ENCODE assay signal across 31 cellular contexts in the genomic region with DNA sequence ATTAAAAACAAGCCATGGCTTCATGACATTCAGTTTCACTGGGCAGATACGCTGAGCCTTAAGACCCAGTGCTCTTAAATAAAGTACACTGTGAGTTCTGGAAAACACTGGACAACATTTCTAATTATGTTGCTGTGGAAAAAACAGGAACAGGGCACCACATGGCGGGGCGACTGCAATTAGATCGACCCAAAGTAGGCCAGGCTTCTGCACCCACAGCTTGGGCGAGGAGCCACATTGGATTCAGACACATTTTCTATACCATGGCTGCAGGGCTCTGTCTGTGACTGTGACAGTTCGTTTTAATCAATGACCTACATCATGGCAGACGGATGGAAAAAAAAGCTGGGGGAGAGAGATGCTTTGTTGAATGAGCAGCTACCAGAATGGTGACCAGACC.
"Had no signal": no experiment of that assay in that cellular context is flagged by ENCODE, and none has a peak within 500 bp of the region (broad histone marks: within the 10 kb centered on the region; RNA-seq: fewer than 3 reads in every experiment).

No MANE protein-coding gene starts in this region.

- H3K36me3 ChIP-seq: adrenal gland, MG63, SJCRH30 had no signal

- H3K4me1 ChIP-seq: adrenal gland, SJCRH30 had no signal

- H3K27ac Mint-ChIP-seq: activated CD4-positive, alpha-beta T cell treated with anti-CD3 and anti-CD28 coated beads, Interleukin-2, amount 10 ng/mL, durations not matched to agents 24 days and 14 days; activated CD8-positive, alpha-beta T cell treated with anti-CD3 and anti-CD28 coated beads for 36 hours; activated naive CD4-positive, alpha-beta T cell treated with anti-CD3 and anti-CD28 coated beads, Interleukin-2, amount 50 U/mL, for 24 hours; activated T-cell treated with anti-CD3 and anti-CD28 coated beads, Interleukin-2, amount 50 U/mL, for 72 hours; activated T-helper 2 cell treated with anti-CD3 and anti-CD28 coated beads, Interferon-gamma antibody, Interleukin-2, Interleukin-4, amounts not matched to agents 10 μg/mL and 5 μg/mL and 100 μg/mL, durations not matched to agents 14 hours and 24 hours and 36 hours had no signal

- ATAC-seq: activated CD8-positive, alpha-beta T cell treated with anti-CD3 and anti-CD28 coated beads for 36 hours; activated T-cell treated with anti-CD3 and anti-CD28 coated beads, Interleukin-2, amount 50 U/mL, for 72 hours; Panc1 had no signal

- H3K4me3 ChIP-seq: adrenal gland, MG63, SJCRH30, SK-N-MC had no signal

- H3K27me3 ChIP-seq: adrenal gland, MG63, SJCRH30 had no signal

- DNase-seq: activated CD4-positive, alpha-beta T cell treated with anti-CD3 and anti-CD28 coated beads, Interleukin-2, amount 10 ng/mL, durations not matched to agents 24 days and 14 days; activated CD4-positive, alpha-beta T cell treated with anti-CD3 and anti-CD28 coated beads, Interleukin-2, amount 50 U/mL, for 4 hours; activated CD8-positive, alpha-beta T cell treated with anti-CD3 and anti-CD28 coated beads for 36 hours; activated gamma-delta T cell; activated naive CD4-positive, alpha-beta T cell treated with Interleukin-2 at 50 U/mL for 16 hours; activated T-cell treated with anti-CD3 and anti-CD28 coated beads, Interleukin-2, amount 50 U/mL, for 1 hour; activated T-cell treated with anti-CD3 and anti-CD28 coated beads, Interleukin-2, amount 50 U/mL, for 72 hours; caudate nucleus; cerebellar nuclear complex; Kasumi-1; KG1; MG63; NCI-H1048; NCI-H1105 treated with DMSO at 0.1 percent for 48 hours; NCI-H1436; NCI-H1694; NCI-H1930; NCI-H2081 treated with DMSO at 0.1 percent for 48 hours; NCI-H226; NCI-H446 treated with DMSO at 0.1 percent for 48 hours; NCI-H524; SHP77; SJCRH30; T1000 had no signal

- H3K9me3 ChIP-seq: adrenal gland, MG63, SJCRH30 had no signal

- H3K27ac ChIP-seq: adrenal gland, SJCRH30, SK-N-MC had no signal

- H3K36me3 Mint-ChIP-seq: activated naive CD4-positive, alpha-beta T cell treated with anti-CD3 and anti-CD28 coated beads, Interleukin-2, amount 50 U/mL, for 24 hours; brain had no signal

- FAIRE-seq: bronchial epithelial cell had no signal

- H3K9me3 Mint-ChIP-seq: activated CD8-positive, alpha-beta T cell treated with anti-CD3 and anti-CD28 coated beads for 36 hours; activated naive CD4-positive, alpha-beta T cell treated with anti-CD3 and anti-CD28 coated beads, Interleukin-2, amount 50 U/mL, for 24 hours; activated T-helper 2 cell treated with anti-CD3 and anti-CD28 coated beads, Interferon-gamma antibody, Interleukin-2, Interleukin-4, amounts not matched to agents 10 μg/mL and 5 μg/mL and 100 μg/mL, durations not matched to agents 14 hours and 24 hours and 36 hours had no signal
